In genomic region chr13:20525144-20525600, GRCh38 we compare ENCODE assay signal across 8 cellular contexts. TPM values are rescaled to one million over a fixed set of nuclear protein-coding genes. Genes with fewer than 3 reads are reported as not detected.
DNase-seq lines count a peak whose midpoint lies in the region; ATAC-seq and TF ChIP-seq lines count a peak whose summit lies in the region.

No MANE protein-coding gene starts in this region.

- 0% methylated on average over 21 of the region's 37 CpGs for WGBS in esophagus muscularis mucosa

- TF ChIP-seq POLR2A in esophagus muscularis mucosa (IDR thresholded peaks at IDR 0.05; ENCODE audit: low read depth), result no peak

- no peak for TF ChIP-seq CTCF in esophagus muscularis mucosa (IDR thresholded peaks at IDR 0.05)

- H3K9me3 ChIP-seq in esophagus muscularis mucosa (no peaks in the 10 kb centered on the region), muscle layer of colon (ENCODE audit: low read length) (no peaks in the 10 kb centered on the region)

- TF ChIP-seq EP300 in esophagus muscularis mucosa (IDR thresholded peaks at IDR 0.05), result no peak

- H3K4me3 ChIP-seq in esophagus muscularis mucosa, result peak overlapping the region; percentile 95 to 100 (median 98)
- peak overlapping the region; percentile 69 to 97 for H3K4me3 ChIP-seq in muscle layer of colon (ENCODE audit: low read depth in 1 of 2, low read length in 2 of 2)

- H3K27me3 ChIP-seq in esophagus muscularis mucosa, result no peaks in the 10 kb centered on the region
- no peaks in the 10 kb centered on the region for H3K27me3 ChIP-seq in muscle layer of colon (ENCODE audit: control insufficient read depth in 1 of 2, insufficient read depth in 2 of 2, low read length in 2 of 2)

- peak; percentile 25 for ATAC-seq in HG03280 (IDR thresholded peaks at IDR 0.05; ENCODE audit: unreplicated experiment)

- H3K4me1 ChIP-seq in esophagus muscularis mucosa, result peaks cover 18 to 31% (median 24%) of the 10 kb centered on the region in 4 donors
- H3K4me1 ChIP-seq in muscle layer of colon (ENCODE audit: insufficient read depth, low read length), result peaks cover 7% of the 10 kb centered on the region

- H3K36me3 ChIP-seq in esophagus muscularis mucosa, result no peaks in the 10 kb centered on the region
- no peaks in the 10 kb centered on the region for H3K36me3 ChIP-seq in muscle layer of colon (ENCODE audit: insufficient read depth, low read length)

- peak; percentile 17 for DNase-seq in activated naive CD4-positive, alpha-beta T cell treated with Interleukin-2 at 50 U/mL for 16 hours
- DNase-seq in activated naive CD4-positive, alpha-beta T cell treated with anti-CD3 and anti-CD28 coated beads, Interleukin-2, amount 50 U/mL, for 16 hours, result no peak
- peak; percentile 49 for DNase-seq in activated CD4-positive, alpha-beta T cell treated with anti-CD3 and anti-CD28 coated beads for 48 hours
- DNase-seq in esophagus muscularis mucosa (ENCODE audit: extremely low spot score), result no peak
- DNase-seq in NCI-H2107 treated with DMSO at 0.1 percent for 48 hours (lab: John Stamatoyannopoulos, UW; ENCODE audit: unreplicated experiment), result no peak

- peak overlapping the region; percentile 86 for H3K9ac ChIP-seq in muscle layer of colon (ENCODE audit: low read length)

- H3K27ac ChIP-seq in esophagus muscularis mucosa (replicated peaks in 1 of 4), result peak overlapping the region; percentile 85 to 92 (median 89)
- peak overlapping the region; percentile 73 for H3K27ac ChIP-seq in muscle layer of colon (ENCODE audit: low read depth, low read length)
- H3K27ac ChIP-seq in temporal lobe (ENCODE audit: low read depth, low read length), result peak overlapping the region; percentile 92

- intact Hi-C loops in esophagus muscularis mucosa (cut with DNase I), result loop anchor here (5.0 kb wide), 1 partner anchor 42 kb away; the partner anchor contains the start of gene IFT88

RNA-seq across cellular contexts. Expression of gene CRYL1, which starts 0.5 kb away (rescaled TPM):
- total RNA-seq in esophagus muscularis mucosa, result 10 to 100 TPM; 42.3 to 59.3 (median 45.4) TPM
- 13.3 TPM for total RNA-seq in temporal lobe

RNA-seq across cellular contexts. Expression of gene IFT88, which starts 41.8 kb away (rescaled TPM):
- total RNA-seq in esophagus muscularis mucosa, result 10 to 100 TPM; 10.4 to 13.7 (median 11.5) TPM
- 20.2 TPM for total RNA-seq in temporal lobe

Comparison
In these comparisons a context has a peak if more than half of its experiments do, and no peak if none do; other contexts are left out.
1. DNase-seq: peak in activated naive CD4-positive, alpha-beta T cell treated with Interleukin-2 at 50 U/mL for 16 hours (single experiment) and activated CD4-positive, alpha-beta T cell treated with anti-CD3 and anti-CD28 coated beads for 48 hours (single experiment); none in activated naive CD4-positive, alpha-beta T cell treated with anti-CD3 and anti-CD28 coated beads, Interleukin-2, amount 50 U/mL, for 16 hours (single experiment), esophagus muscularis mucosa (single experiment) and NCI-H2107 treated with DMSO at 0.1 percent for 48 hours (single experiment).
2. Peak in every context shown above with its lines, with median percentiles within 50 percentile points of each other: H3K27ac ChIP-seq.